Comparison of ENCODE assay signal across 25 cellular contexts in genomic region chr7:152505606-152506005, GRCh38.
DNase-seq lines count a peak whose midpoint lies in the region; ATAC-seq, FAIRE-seq and TF ChIP-seq lines count a peak whose summit lies in the region.
"Had no signal": no experiment of that assay in that cellular context is flagged by ENCODE, and none has a peak within 500 bp of the region (broad histone marks: within the 10 kb centered on the region; RNA-seq: fewer than 3 reads in every experiment).

No MANE protein-coding gene starts in this region.

- H3K9me3 Mint-ChIP-seq in chondrocyte (ENCODE audit: low read depth), result no peaks in the 10 kb centered on the region
- H3K9me3 Mint-ChIP-seq in mesothelial cell of epicardium, result no peaks in the 10 kb centered on the region
- H3K9me3 Mint-ChIP-seq: CD4-positive, alpha-beta T cell; CD8-positive, alpha-beta memory T cell; HFFc6 had no signal

- H3K79me2 ChIP-seq in HepG2 (ENCODE audit: insufficient read depth, low read length) (no peaks in the 10 kb centered on the region), OCI-LY7 (ENCODE audit: insufficient read depth, low read depth, low read length) (no peaks in the 10 kb centered on the region)

- in situ Hi-C loops in HepG2 (cut with HindIII; ENCODE audit: extremely low pct_ligation_motif_present, low pct_unique_long_range_greater_than_20kb), result no loop called here

- peaks cover 8% of the 10 kb centered on the region for H3K4me1 Mint-ChIP-seq in chondrocyte (ENCODE audit: low read depth)
- H3K4me1 Mint-ChIP-seq in mesothelial cell of epicardium, result peaks cover 6% of the 10 kb centered on the region
- H3K4me1 Mint-ChIP-seq: B cell; CD14-positive monocyte; CD8-positive, alpha-beta memory T cell had no signal

- intact Hi-C loops in right lobe of liver (cut with DNase I), result no loop called here
- intact Hi-C loops in HepG2 (cut with micrococcal nuclease; ENCODE audit: unreplicated experiment), result no loop called here
- intact Hi-C loops in OCI-LY7 (cut with micrococcal nuclease; ENCODE audit: unreplicated experiment), result no loop called here

- POLR2A ChIA-PET in HepG2 (lab: Yijun Ruan, JAX) (no interaction called here), OCI-LY7 (lab: Charles Lee) (interaction anchor here (1.0 kb wide), 1 partner anchor 12 kb away, joined by 3 read pairs; no protein-coding TSS in a partner anchor)

- TF ChIP-seq RAD21 in HepG2 (CRISPR knock-in tag; IDR thresholded peaks at IDR 0.05), result no peak

- BruUV-seq in HepG2 (replicated peaks; lab: Mats Ljungman, UMichigan) (no TSS peak), OCI-LY7 (replicated peaks; lab: Mats Ljungman, UMichigan) (no TSS peak)

- no peak for TF ChIP-seq POLR2A in right lobe of liver (IDR thresholded peaks at IDR 0.05)
- TF ChIP-seq POLR2A in HepG2 (IDR thresholded peaks at IDR 0.05; ENCODE audit: insufficient read depth in 1 of 2, low read depth in 2 of 2, low read length in 2 of 2), result no peak

- H3K27me3 Mint-ChIP-seq in chondrocyte (ENCODE audit: low read depth) (peaks cover 2% of the 10 kb centered on the region), mesothelial cell of epicardium (ENCODE audit: low read depth) (no peaks in the 10 kb centered on the region)
- H3K27me3 Mint-ChIP-seq: B cell; CD4-positive, alpha-beta T cell had no signal

- TF ChIP-seq CTCF in right lobe of liver (IDR thresholded peaks at IDR 0.05) (no peak), HepG2 (CRISPR knock-in tag; IDR thresholded peaks at IDR 0.05) (no peak), chondrocyte (IDR thresholded peaks at IDR 0.05) (no peak), mesothelial cell of epicardium (IDR thresholded peaks at IDR 0.05; ENCODE audit: unreplicated experiment) (no peak), OCI-LY7 (conservative IDR thresholded peaks at IDR 0.05; ENCODE audit: low read length) (no peak)

- H3K9ac ChIP-seq in HepG2 (ENCODE audit: insufficient read depth, low read depth, low read length), result no peak overlapping the region
- H3K9ac ChIP-seq: BLaER1 had no signal

- no peaks in the 10 kb centered on the region for H3K9me2 ChIP-seq in OCI-LY7 (ENCODE audit: insufficient read depth, low read length)

- H4K20me1 ChIP-seq in HepG2 (ENCODE audit: insufficient read depth, low read length) (no peaks in the 10 kb centered on the region), OCI-LY7 (ENCODE audit: insufficient read depth, low read length) (no peaks in the 10 kb centered on the region)
- H4K20me1 ChIP-seq: BLaER1 had no signal

- H3K4me1 ChIP-seq in right lobe of liver (peaks cover 0 to 5% (median 0%) of the 10 kb centered on the region in 4 donors), HepG2 (ENCODE audit: insufficient read depth, low read length) (no peaks in the 10 kb centered on the region), OCI-LY7 (ENCODE audit: insufficient read depth, low read length, poor library complexity, severe bottlenecking) (no peaks in the 10 kb centered on the region)
- H3K4me1 ChIP-seq: BLaER1, HAP-1 had no signal

- peak; percentile 55 to 79 (median 63) for ATAC-seq in right lobe of liver
- no peak for ATAC-seq in HepG2
- no peak for ATAC-seq in HG02885 (IDR thresholded peaks at IDR 0.05; ENCODE audit: poor library complexity, unreplicated experiment)

- 43% methylated on average over 2 of the region's 2 CpGs for WGBS in right lobe of liver (ENCODE audit: insufficient coverage, low coverage, low lambda C conversion rate, missing lambda C conversion rate)
- WGBS in HepG2 (ENCODE audit: low lambda C conversion rate), result 64% methylated on average over 2 of the region's 2 CpGs

- TF ChIP-seq EP300 in HepG2 (IDR thresholded peaks at IDR 0.05; ENCODE audit: low read depth in 2 of 2, low read length in 2 of 2), result no peak
- TF ChIP-seq EP300 in HepG2 (CRISPR knock-in tag; IDR thresholded peaks at IDR 0.05; ENCODE audit: borderline replicate concordance), result no peak

- H3K27ac ChIP-seq in right lobe of liver (peak overlapping the region in 1 of 3 donors; percentile 29), HepG2 (ENCODE audit: extremely low read length, insufficient read depth, low read length) (no peak overlapping the region), OCI-LY7 (ENCODE audit: low read depth, low read length, poor library complexity, severe bottlenecking) (no peak overlapping the region)
- H3K27ac ChIP-seq: 22Rv1, BLaER1 had no signal

- no peak overlapping the region for H3K27ac Mint-ChIP-seq in chondrocyte (ENCODE audit: unreplicated experiment)
- peak overlapping the region; percentile 53 for H3K27ac Mint-ChIP-seq in mesothelial cell of epicardium
- H3K27ac Mint-ChIP-seq: B cell; CD14-positive monocyte; CD4-positive, alpha-beta T cell; HFFc6 had no signal

- H3K4me2 ChIP-seq in HepG2 (ENCODE audit: low read depth, low read length) (no peak overlapping the region), OCI-LY7 (ENCODE audit: low read length) (no peak overlapping the region)
- H3K4me2 ChIP-seq: BLaER1 had no signal

- CTCF ChIA-PET in HepG2 (lab: Yijun Ruan, JAX; ENCODE audit: low intra/inter-chr PET ratio, low total read pairs), result no interaction called here
- CTCF ChIA-PET in OCI-LY7 (lab: Charles Lee; ENCODE audit: unreplicated experiment), result no interaction called here

- no peak overlapping the region for H2AFZ ChIP-seq in HepG2 (ENCODE audit: low read length)
- H2AFZ ChIP-seq in OCI-LY7 (ENCODE audit: low read length), result no peak overlapping the region

- no peak overlapping the region for H3K4me3 Mint-ChIP-seq in chondrocyte (ENCODE audit: unreplicated experiment)
- no peak overlapping the region for H3K4me3 Mint-ChIP-seq in mesothelial cell of epicardium
- H3K4me3 Mint-ChIP-seq: B cell; CD14-positive monocyte; CD4-positive, alpha-beta T cell; CD8-positive, alpha-beta memory T cell; HFFc6 had no signal

- FAIRE-seq in HepG2 (lab: Jason Lieb, UNC), result no peak
- FAIRE-seq: A204.1, D721Med, GM12891, GM18507, H54 had no signal

- H3K36me3 Mint-ChIP-seq in chondrocyte (ENCODE audit: low read depth) (no peaks in the 10 kb centered on the region), mesothelial cell of epicardium (no peaks in the 10 kb centered on the region)
- H3K36me3 Mint-ChIP-seq: CD14-positive monocyte; CD8-positive, alpha-beta memory T cell had no signal

- H3K27me3 ChIP-seq in right lobe of liver (no peaks in the 10 kb centered on the region), HepG2 (ENCODE audit: control insufficient read depth in 1 of 2, insufficient read depth in 2 of 2, low read length in 2 of 2) (no peaks in the 10 kb centered on the region)
- H3K27me3 ChIP-seq: BLaER1 had no signal

- H3K4me3 ChIP-seq in right lobe of liver, result no peak overlapping the region
- no peak overlapping the region for H3K4me3 ChIP-seq in HepG2 (replicated peaks in 1 of 3; ENCODE audit: insufficient read depth in 1 of 3, low read depth in 2 of 3, low read length in 3 of 3)
- no peak overlapping the region for H3K4me3 ChIP-seq in OCI-LY7 (ENCODE audit: low read depth, low read length, poor library complexity, severe bottlenecking)
- H3K4me3 ChIP-seq: BLaER1, HAP-1 had no signal

- DNase-seq in right lobe of liver, result peak in 1 of 3 donors; percentile 57
- DNase-seq in HepG2 (ENCODE audit: low spot score), result no peak
- peak; percentile 2 for DNase-seq in chondrocyte (ENCODE audit: low spot score)
- DNase-seq in mesothelial cell of epicardium (ENCODE audit: low spot score in 2 of 2, unreplicated experiment in 2 of 2), result no peak
- no peak for DNase-seq in DMS79 (lab: John Stamatoyannopoulos, UW)
- DNase-seq in mucosa of gallbladder (ENCODE audit: low spot score), result no peak
- DNase-seq in OCI-LY7 (ENCODE audit: low spot score), result no peak
- DNase-seq: CD4-positive, alpha-beta T cell; CD8-positive, alpha-beta memory T cell; DMS 273 treated with DMSO at 0.1 percent for 48 hours; DMS79 treated with DMSO at 0.1 percent for 48 hours; GF-D8; GOT3; HFFc6 had no signal

- H3K9me3 ChIP-seq in right lobe of liver, result no peaks in the 10 kb centered on the region
- no peaks in the 10 kb centered on the region for H3K9me3 ChIP-seq in HepG2 (ENCODE audit: low read length)
- no peaks in the 10 kb centered on the region for H3K9me3 ChIP-seq in OCI-LY7 (ENCODE audit: low read length)
- H3K9me3 ChIP-seq: BLaER1, HAP-1 had no signal

- H3K36me3 ChIP-seq in right lobe of liver, result no peaks in the 10 kb centered on the region
- H3K36me3 ChIP-seq in HepG2 (replicated peaks in 1 of 2; ENCODE audit: control insufficient read depth in 1 of 2, insufficient read depth in 2 of 2, low read length in 2 of 2), result no peaks in the 10 kb centered on the region
- H3K36me3 ChIP-seq in OCI-LY7 (ENCODE audit: insufficient read depth, low read length), result no peaks in the 10 kb centered on the region
- H3K36me3 ChIP-seq: BLaER1, HAP-1 had no signal

TF ChIP-seq in HepG2, 621 proteins besides CTCF, POLR2A, EP300 and RAD21 (continues in another document):
- TF ChIP-seq ZNF484 (CRISPR knock-in tag; IDR thresholded peaks at IDR 0.05; ENCODE audit: borderline replicate concordance, low read depth), result no peak
- TF ChIP-seq RAD51 (IDR thresholded peaks at IDR 0.05; ENCODE audit: borderline replicate concordance), result no peak
- TF ChIP-seq, protein P1, sequence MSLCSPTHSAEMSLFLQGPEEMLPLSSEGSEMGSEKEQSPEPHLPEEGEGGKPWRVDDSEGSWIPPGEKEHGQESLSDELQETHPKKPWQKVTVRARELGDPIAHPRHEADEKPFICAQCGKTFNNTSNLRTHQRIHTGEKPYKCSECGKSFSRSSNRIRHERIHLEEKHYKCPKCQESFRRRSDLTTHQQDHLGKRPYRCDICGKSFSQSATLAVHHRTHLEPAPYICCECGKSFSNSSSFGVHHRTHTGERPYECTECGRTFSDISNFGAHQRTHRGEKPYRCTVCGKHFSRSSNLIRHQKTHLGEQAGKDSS (CRISPR knock-in tag; IDR thresholded peaks at IDR 0.05; ENCODE audit: borderline replicate concordance, low read depth), result no peak
- no peak for TF ChIP-seq TCF7 (IDR thresholded peaks at IDR 0.05; ENCODE audit: low read depth)
- no peak for TF ChIP-seq MNT (IDR thresholded peaks at IDR 0.05)
- TF ChIP-seq GFI1 (CRISPR knock-in tag; IDR thresholded peaks at IDR 0.05; ENCODE audit: borderline replicate concordance), result no peak
- TF ChIP-seq ZNF780A (CRISPR knock-in tag; IDR thresholded peaks at IDR 0.05), result no peak
- TF ChIP-seq FOXP1 (IDR thresholded peaks at IDR 0.05), result no peak
- no peak for TF ChIP-seq FOXP1 (CRISPR knock-in tag; IDR thresholded peaks at IDR 0.05)

Comparison
In these comparisons a context has a peak if more than half of its experiments do, and no peak if none do; other contexts are left out.
1. ATAC-seq: peak in right lobe of liver (4 of 4); none in HepG2 (single experiment) and HG02885 (single experiment).